10 cellular contexts compared by ENCODE assay signal in the genomic region with DNA sequence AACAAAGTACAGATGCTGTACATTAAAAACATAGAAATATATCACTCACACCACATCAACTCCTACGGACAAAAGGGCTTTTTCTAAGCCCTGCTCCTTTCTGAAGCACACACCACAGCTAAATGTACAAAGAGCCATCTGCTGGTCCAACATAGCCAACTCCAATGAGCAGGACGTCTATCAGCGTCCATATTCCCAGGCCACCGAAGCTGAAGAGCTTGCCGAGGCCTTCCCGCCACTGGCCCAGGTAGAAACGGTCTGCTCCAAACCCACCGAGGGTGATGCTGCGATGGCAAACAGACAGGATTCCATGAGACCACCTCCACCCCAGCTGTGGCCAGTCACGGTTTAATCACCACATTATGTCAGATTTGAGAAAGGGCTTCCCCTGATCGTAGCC. TPM values are rescaled to one million over a fixed set of nuclear protein-coding genes. Genes with fewer than 3 reads are reported as not detected.
A peak's percentile ranks its signal among the peaks of the same experiment; 100 is the strongest.
DNase-seq lines count a peak whose midpoint lies in the region; ATAC-seq, FAIRE-seq and TF ChIP-seq lines count a peak whose summit lies in the region.
"Had no signal": no experiment of that assay in that cellular context is flagged by ENCODE, and none has a peak within 500 bp of the region (broad histone marks: within the 10 kb centered on the region; RNA-seq: fewer than 3 reads in every experiment).

No MANE protein-coding gene starts in this region.

- no peak overlapping the region for H3K4me3 Mint-ChIP-seq in MCF 10A (ENCODE audit: unreplicated experiment)

- peaks cover 9% of the 10 kb centered on the region for H3K4me1 ChIP-seq in mammary epithelial cell (ENCODE audit: insufficient read depth, low read length)
- peaks cover 39% of the 10 kb centered on the region for H3K4me1 ChIP-seq in HepG2 (ENCODE audit: insufficient read depth, low read length)
- H3K4me1 ChIP-seq in upper lobe of right lung, result peaks cover 8% of the 10 kb centered on the region

- H3K9me3 Mint-ChIP-seq in MCF 10A (ENCODE audit: unreplicated experiment), result no peaks in the 10 kb centered on the region

- WGBS in mammary epithelial cell (ENCODE audit: low coverage, missing lambda C conversion rate), result 71% methylated on average over 6 of the region's 11 CpGs
- 93% methylated on average over 10 of the region's 11 CpGs for WGBS in HepG2 (ENCODE audit: low lambda C conversion rate)

- POLR2A ChIA-PET in MCF 10A (lab: Yijun Ruan, JAX), result interaction anchor here (0.8 to 8.7 kb wide), 4 partner anchors 9 to 347 kb away, joined by 3 to 102 read pairs (median 4); a partner anchor contains a TSS
- POLR2A ChIA-PET in HepG2 (lab: Yijun Ruan, JAX), result interaction anchor here (1.1 kb wide), 1 partner anchor 114 kb away, joined by 3 read pairs; no protein-coding TSS in a partner anchor

- dilution Hi-C loops in mammary epithelial cell (cut with HindIII; ENCODE audit: low sequenced_read_pairs), result no loop called here

- H3K4me1 Mint-ChIP-seq in MCF 10A (ENCODE audit: insufficient read depth, unreplicated experiment), result peaks cover 17% of the 10 kb centered on the region

- no peak for TF ChIP-seq CTCF in MCF 10A (IDR thresholded peaks at IDR 0.05; ENCODE audit: unreplicated experiment)
- TF ChIP-seq CTCF in mammary epithelial cell (conservative IDR thresholded peaks at IDR 0.05 in 1 of 2, IDR thresholded peaks at IDR 0.05 in 1 of 2; ENCODE audit: extremely low read depth in 1 of 2, insufficient read depth in 1 of 2, low read depth in 1 of 2, low read length in 2 of 2), result peak in 1 of 2 donors; percentile 9
- peak; percentile 25; the same call in 1 of the 2 replicates for TF ChIP-seq CTCF in HepG2 (CRISPR knock-in tag; IDR thresholded peaks at IDR 0.05)
- no peak for TF ChIP-seq CTCF in upper lobe of right lung (IDR thresholded peaks at IDR 0.05)

- H4K20me1 ChIP-seq in mammary epithelial cell (ENCODE audit: insufficient read depth, low read length) (no peaks in the 10 kb centered on the region), HepG2 (ENCODE audit: insufficient read depth, low read length) (no peaks in the 10 kb centered on the region)

- TF ChIP-seq EP300 in HepG2 (IDR thresholded peaks at IDR 0.05; ENCODE audit: low read depth in 2 of 2, low read length in 2 of 2) (no peak), HepG2 (CRISPR knock-in tag; IDR thresholded peaks at IDR 0.05; ENCODE audit: borderline replicate concordance) (no peak)

- H3K36me3 Mint-ChIP-seq in MCF 10A (ENCODE audit: insufficient read depth, unreplicated experiment), result peaks cover 72% of the 10 kb centered on the region

- H3K4me3 ChIP-seq in mammary epithelial cell (replicated peaks in 1 of 3; ENCODE audit: insufficient read depth in 1 of 3, low read depth in 2 of 3, low read length in 3 of 3) (no peak overlapping the region), HepG2 (replicated peaks in 1 of 3; ENCODE audit: insufficient read depth in 1 of 3, low read depth in 2 of 3, low read length in 3 of 3) (no peak overlapping the region), upper lobe of right lung (no peak overlapping the region)

- no peak for TF ChIP-seq POLR2A in HepG2 (IDR thresholded peaks at IDR 0.05; ENCODE audit: insufficient read depth in 1 of 2, low read depth in 2 of 2, low read length in 2 of 2)

- peak overlapping the region; percentile 46 for H3K27ac Mint-ChIP-seq in MCF 10A (ENCODE audit: low read depth, unreplicated experiment)

- H3K79me2 ChIP-seq in mammary epithelial cell (ENCODE audit: insufficient read depth, low read length), result peaks cover 11% of the 10 kb centered on the region
- peaks cover 8% of the 10 kb centered on the region for H3K79me2 ChIP-seq in HepG2 (ENCODE audit: insufficient read depth, low read length)

- CTCF ChIA-PET in MCF 10A (lab: Yijun Ruan, JAX) (interaction anchor here (0.6 to 12.5 kb wide), 14 partner anchors 10 to 349 kb away, joined by 3 to 320 read pairs (median 5); a partner anchor contains a TSS), mammary epithelial cell (lab: Charles Lee; ENCODE audit: low non-redundant PET) (no interaction called here), HepG2 (lab: Yijun Ruan, JAX; ENCODE audit: low intra/inter-chr PET ratio, low total read pairs) (no interaction called here)

- no peak for FAIRE-seq in HepG2 (lab: Jason Lieb, UNC)

- TF ChIP-seq RAD21 in HepG2 (CRISPR knock-in tag; IDR thresholded peaks at IDR 0.05), result no peak

- H3K9me3 ChIP-seq in mammary epithelial cell (replicated peaks; ENCODE audit: insufficient read depth, low read length) (no peaks in the 10 kb centered on the region), HepG2 (ENCODE audit: low read length) (no peaks in the 10 kb centered on the region), upper lobe of right lung (no peaks in the 10 kb centered on the region)

- H3K4me2 ChIP-seq in mammary epithelial cell (ENCODE audit: insufficient read depth, low read depth, low read length), result no peak overlapping the region
- H3K4me2 ChIP-seq in HepG2 (ENCODE audit: low read depth, low read length), result no peak overlapping the region

- H3K27me3 ChIP-seq in mammary epithelial cell (ENCODE audit: insufficient read depth, low read length) (no peaks in the 10 kb centered on the region), HepG2 (ENCODE audit: control insufficient read depth in 1 of 2, insufficient read depth in 2 of 2, low read length in 2 of 2) (no peaks in the 10 kb centered on the region), upper lobe of right lung (no peaks in the 10 kb centered on the region)

- ATAC-seq in HepG2 (peak; percentile 61; the same call in 2 of the 3 replicates), upper lobe of right lung (no peak), GM21360 (IDR thresholded peaks at IDR 0.05; ENCODE audit: unreplicated experiment) (no peak), GM18498 (IDR thresholded peaks at IDR 0.05; ENCODE audit: unreplicated experiment) (no peak)

- in situ Hi-C loops in mammary epithelial cell (cut with MboI; ENCODE audit: low sequenced_read_pairs in 2 of 2) (loop anchor here in 1 of 2 donors (5.0 kb wide), 1 partner anchor 355 kb away; no protein-coding TSS in a partner anchor), HepG2 (cut with HindIII; ENCODE audit: extremely low pct_ligation_motif_present, low pct_unique_long_range_greater_than_20kb) (loop anchor here (5.0 to 10.0 kb wide), 2 partner anchors 100 to 208 kb away; no protein-coding TSS in a partner anchor)

- intact Hi-C loops in MCF 10A (cut with micrococcal nuclease) (no loop called here), mammary epithelial cell (cut with micrococcal nuclease) (loop anchor here (5.0 to 10.0 kb wide), 3 partner anchors 140 to 625 kb away; no protein-coding TSS in a partner anchor), HepG2 (cut with micrococcal nuclease; ENCODE audit: unreplicated experiment) (loop anchor here (5.0 kb wide), 2 partner anchors 115 to 145 kb away; no protein-coding TSS in a partner anchor), upper lobe of right lung (cut with DNase I) (loop anchor here (10.0 kb wide), 1 partner anchor 338 kb away; no protein-coding TSS in a partner anchor)

- H3K36me3 ChIP-seq in mammary epithelial cell (ENCODE audit: insufficient read depth, low read length) (peaks cover 21% of the 10 kb centered on the region), HepG2 (replicated peaks in 1 of 2; ENCODE audit: control insufficient read depth in 1 of 2, insufficient read depth in 2 of 2, low read length in 2 of 2) (peaks cover 12 to 56% of the 10 kb centered on the region in 2 experiments), upper lobe of right lung (peaks cover 79% of the 10 kb centered on the region)

- no peaks in the 10 kb centered on the region for H3K27me3 Mint-ChIP-seq in MCF 10A (ENCODE audit: insufficient read depth, unreplicated experiment)

- H3K27ac ChIP-seq in mammary epithelial cell (ENCODE audit: insufficient read depth, low read depth, low read length), result no peak overlapping the region
- peak overlapping the region; percentile 82 for H3K27ac ChIP-seq in angular gyrus (ENCODE audit: low read depth, low read length)
- no peak overlapping the region for H3K27ac ChIP-seq in HepG2 (ENCODE audit: extremely low read length, insufficient read depth, low read length)
- H3K27ac ChIP-seq in upper lobe of right lung, result peak overlapping the region; percentile 38

- DNase-seq in MCF 10A (ENCODE audit: unreplicated experiment), result no peak
- no peak for DNase-seq in mammary epithelial cell
- DNase-seq in HepG2 (ENCODE audit: low spot score), result no peak
- DNase-seq in upper lobe of right lung, result no peak
- DNase-seq in 8988T, result no peak
- DNase-seq: DMS79 treated with DMSO at 0.1 percent for 48 hours, OCI-M1 had no signal

- H2AFZ ChIP-seq in mammary epithelial cell (ENCODE audit: low read depth, low read length), result no peak overlapping the region
- no peak overlapping the region for H2AFZ ChIP-seq in HepG2 (ENCODE audit: low read length)

- H3K9ac ChIP-seq in mammary epithelial cell (ENCODE audit: insufficient read depth, low read length) (no peak overlapping the region), HepG2 (ENCODE audit: insufficient read depth, low read depth, low read length) (no peak overlapping the region)

- BruUV-seq in MCF 10A (replicated peaks; lab: Mats Ljungman, UMichigan) (no TSS peak), mammary epithelial cell (replicated peaks; lab: Mats Ljungman, UMichigan) (no TSS peak), HepG2 (replicated peaks; lab: Mats Ljungman, UMichigan) (no TSS peak)

RNA-seq across cellular contexts. Expression of a gene that starts 9.8 kb away (rescaled TPM):
- 25.7 and 26.2 TPM in 2 replicates for total RNA-seq in MCF 10A (2022)
- total RNA-seq in mammary epithelial cell, result 10 to 100 TPM; 27.7 to 36.0 TPM
- 36.2 TPM for polyA plus RNA-seq in mammary epithelial cell
- polyA minus RNA-seq in mammary epithelial cell, result 53.7 TPM
- 17.8 and 31.1 TPM in 2 replicates for total RNA-seq in HepG2 (2016; rRNA removed; fragmentation: Illumina TruSeq; extraction: Trizol)
- total RNA-seq in HepG2 (2016; cell fraction: cytosol; rRNA removed; fragmentation: Illumina TruSeq; extraction: Trizol; ENCODE audit: low read depth), result 8.6 and 9.5 TPM in 2 replicates
- 21.0 and 33.6 TPM in 2 replicates for total RNA-seq in HepG2 (2016; cell fraction: insoluble cytoplasmic fraction; rRNA removed; fragmentation: Illumina TruSeq; extraction: Trizol)
- total RNA-seq in HepG2 (2016; cell fraction: membrane; rRNA removed; fragmentation: Illumina TruSeq; extraction: Trizol), result 14.2 and 16.6 TPM in 2 replicates
- 36.0 and 40.5 TPM in 2 replicates for total RNA-seq in HepG2 (2016; cell fraction: nucleus; rRNA removed; fragmentation: Illumina TruSeq; extraction: Trizol)
- 70.6 and 72.7 TPM in 2 replicates for polyA plus RNA-seq in HepG2 (2011; rRNA removed)
- polyA plus RNA-seq in HepG2 (2011; cell fraction: cytosol; rRNA removed), result 57.2 and 64.0 TPM in 2 replicates
- 46.5 and 49.1 TPM in 2 replicates for polyA plus RNA-seq in HepG2 (2011; cell fraction: nucleus; rRNA removed)
- 54.2 and 56.1 TPM in 2 replicates for polyA plus RNA-seq in HepG2 (2012)
- 3.8 TPM in 2 replicates for polyA plus RNA-seq in HepG2 (2016; cell fraction: cytosol; fragmentation: Illumina TruSeq; extraction: Trizol; ENCODE audit: low read depth)
- polyA plus RNA-seq in HepG2 (2016; cell fraction: insoluble cytoplasmic fraction; fragmentation: Illumina TruSeq; extraction: Trizol; ENCODE audit: low read depth), result 18.7 and 22.3 TPM in 2 replicates
- polyA plus RNA-seq in HepG2 (2016; cell fraction: membrane; fragmentation: Illumina TruSeq; extraction: Trizol; ENCODE audit: low read depth), result 5.8 and 6.3 TPM in 2 replicates
- 52.3 and 55.0 TPM in 2 replicates for polyA plus RNA-seq in HepG2 (2016; cell fraction: nucleus; fragmentation: Illumina TruSeq; extraction: Trizol; ENCODE audit: insufficient read depth, low read depth)
- polyA minus RNA-seq in HepG2 (2011; rRNA and poly(A)+ RNA removed; ENCODE audit: low replicate concordance), result 48.9 and 62.2 TPM in 2 replicates
- polyA minus RNA-seq in HepG2 (2011; cell fraction: cytosol; rRNA and poly(A)+ RNA removed), result 32.5 and 41.6 TPM in 2 replicates
- 114 and 124 TPM in 2 replicates for polyA minus RNA-seq in HepG2 (2011; cell fraction: nucleus; rRNA and poly(A)+ RNA removed)
- 47.4 TPM for total RNA-seq in upper lobe of right lung

Comparison
In these comparisons a context has a peak if more than half of its experiments do, and no peak if none do; other contexts are left out.
1. H3K27ac ChIP-seq: peak in angular gyrus (single experiment) and upper lobe of right lung (single experiment); none in mammary epithelial cell (single experiment) and HepG2 (single experiment).